1 cellular context compared by ENCODE assay signal in the genomic region with DNA sequence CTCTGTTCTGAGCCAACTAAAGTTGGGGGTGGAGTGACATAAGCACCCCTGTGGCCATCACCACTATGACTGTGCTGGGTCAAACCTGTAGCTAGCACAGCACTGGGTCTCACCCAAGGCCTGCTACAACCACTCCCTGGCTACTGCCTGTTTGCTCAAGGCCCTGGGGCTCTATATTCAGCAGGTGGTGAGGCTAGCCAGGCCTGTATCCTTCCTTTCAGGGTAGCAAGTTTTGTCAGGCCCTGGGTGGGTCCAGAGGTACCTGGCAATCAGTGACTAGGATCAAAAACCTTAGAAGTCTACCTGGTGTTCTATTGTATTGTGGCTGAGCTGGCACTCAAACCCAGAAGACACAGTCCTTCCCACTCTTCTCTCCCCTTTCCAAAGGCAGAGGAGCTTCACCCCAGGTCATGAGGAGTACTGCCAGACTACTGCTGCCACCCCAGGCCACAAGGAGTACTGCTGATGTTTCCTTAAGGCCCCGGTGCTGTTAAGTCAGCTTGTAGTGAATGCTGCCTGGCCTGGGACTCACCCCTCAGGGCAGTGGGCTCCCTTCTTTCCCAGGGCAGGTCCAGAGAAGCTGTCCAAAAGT.
TF ChIP-seq lines count a peak whose summit lies in the region.

No MANE protein-coding gene starts in this region.

TF ChIP-seq in K562, 482 proteins besides CTCF, POLR2A, EP300 and RAD21 (continued from another document):
- TF ChIP-seq, protein P1, sequence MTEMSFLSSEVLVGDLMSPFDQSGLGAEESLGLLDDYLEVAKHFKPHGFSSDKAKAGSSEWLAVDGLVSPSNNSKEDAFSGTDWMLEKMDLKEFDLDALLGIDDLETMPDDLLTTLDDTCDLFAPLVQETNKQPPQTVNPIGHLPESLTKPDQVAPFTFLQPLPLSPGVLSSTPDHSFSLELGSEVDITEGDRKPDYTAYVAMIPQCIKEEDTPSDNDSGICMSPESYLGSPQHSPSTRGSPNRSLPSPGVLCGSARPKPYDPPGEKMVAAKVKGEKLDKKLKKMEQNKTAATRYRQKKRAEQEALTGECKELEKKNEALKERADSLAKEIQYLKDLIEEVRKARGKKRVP (CRISPR knock-in tag; IDR thresholded peaks at IDR 0.05): no peak
- TF ChIP-seq GABPB2 (CRISPR knock-in tag; conservative IDR thresholded peaks at IDR 0.05): no peak
- TF ChIP-seq BCOR (IDR thresholded peaks at IDR 0.05): no peak
- no peak for TF ChIP-seq PRMT5 (CRISPR knock-in tag; IDR thresholded peaks at IDR 0.05)
- TF ChIP-seq, protein P2, sequence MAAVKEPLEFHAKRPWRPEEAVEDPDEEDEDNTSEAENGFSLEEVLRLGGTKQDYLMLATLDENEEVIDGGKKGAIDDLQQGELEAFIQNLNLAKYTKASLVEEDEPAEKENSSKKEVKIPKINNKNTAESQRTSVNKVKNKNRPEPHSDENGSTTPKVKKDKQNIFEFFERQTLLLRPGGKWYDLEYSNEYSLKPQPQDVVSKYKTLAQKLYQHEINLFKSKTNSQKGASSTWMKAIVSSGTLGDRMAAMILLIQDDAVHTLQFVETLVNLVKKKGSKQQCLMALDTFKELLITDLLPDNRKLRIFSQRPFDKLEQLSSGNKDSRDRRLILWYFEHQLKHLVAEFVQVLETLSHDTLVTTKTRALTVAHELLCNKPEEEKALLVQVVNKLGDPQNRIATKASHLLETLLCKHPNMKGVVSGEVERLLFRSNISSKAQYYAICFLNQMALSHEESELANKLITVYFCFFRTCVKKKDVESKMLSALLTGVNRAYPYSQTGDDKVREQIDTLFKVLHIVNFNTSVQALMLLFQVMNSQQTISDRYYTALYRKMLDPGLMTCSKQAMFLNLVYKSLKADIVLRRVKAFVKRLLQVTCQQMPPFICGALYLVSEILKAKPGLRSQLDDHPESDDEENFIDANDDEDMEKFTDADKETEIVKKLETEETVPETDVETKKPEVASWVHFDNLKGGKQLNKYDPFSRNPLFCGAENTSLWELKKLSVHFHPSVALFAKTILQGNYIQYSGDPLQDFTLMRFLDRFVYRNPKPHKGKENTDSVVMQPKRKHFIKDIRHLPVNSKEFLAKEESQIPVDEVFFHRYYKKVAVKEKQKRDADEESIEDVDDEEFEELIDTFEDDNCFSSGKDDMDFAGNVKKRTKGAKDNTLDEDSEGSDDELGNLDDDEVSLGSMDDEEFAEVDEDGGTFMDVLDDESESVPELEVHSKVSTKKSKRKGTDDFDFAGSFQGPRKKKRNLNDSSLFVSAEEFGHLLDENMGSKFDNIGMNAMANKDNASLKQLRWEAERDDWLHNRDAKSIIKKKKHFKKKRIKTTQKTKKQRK (IDR thresholded peaks at IDR 0.05; ENCODE audit: borderline replicate concordance, low read depth, low read length): no peak
- TF ChIP-seq RFX5 (IDR thresholded peaks at IDR 0.05; ENCODE audit: low read depth, low read length): no peak
- no peak for TF ChIP-seq ESRRA (IDR thresholded peaks at IDR 0.05; ENCODE audit: borderline replicate concordance, low read depth)
